19 cellular contexts compared by ENCODE assay signal in the genomic region with DNA sequence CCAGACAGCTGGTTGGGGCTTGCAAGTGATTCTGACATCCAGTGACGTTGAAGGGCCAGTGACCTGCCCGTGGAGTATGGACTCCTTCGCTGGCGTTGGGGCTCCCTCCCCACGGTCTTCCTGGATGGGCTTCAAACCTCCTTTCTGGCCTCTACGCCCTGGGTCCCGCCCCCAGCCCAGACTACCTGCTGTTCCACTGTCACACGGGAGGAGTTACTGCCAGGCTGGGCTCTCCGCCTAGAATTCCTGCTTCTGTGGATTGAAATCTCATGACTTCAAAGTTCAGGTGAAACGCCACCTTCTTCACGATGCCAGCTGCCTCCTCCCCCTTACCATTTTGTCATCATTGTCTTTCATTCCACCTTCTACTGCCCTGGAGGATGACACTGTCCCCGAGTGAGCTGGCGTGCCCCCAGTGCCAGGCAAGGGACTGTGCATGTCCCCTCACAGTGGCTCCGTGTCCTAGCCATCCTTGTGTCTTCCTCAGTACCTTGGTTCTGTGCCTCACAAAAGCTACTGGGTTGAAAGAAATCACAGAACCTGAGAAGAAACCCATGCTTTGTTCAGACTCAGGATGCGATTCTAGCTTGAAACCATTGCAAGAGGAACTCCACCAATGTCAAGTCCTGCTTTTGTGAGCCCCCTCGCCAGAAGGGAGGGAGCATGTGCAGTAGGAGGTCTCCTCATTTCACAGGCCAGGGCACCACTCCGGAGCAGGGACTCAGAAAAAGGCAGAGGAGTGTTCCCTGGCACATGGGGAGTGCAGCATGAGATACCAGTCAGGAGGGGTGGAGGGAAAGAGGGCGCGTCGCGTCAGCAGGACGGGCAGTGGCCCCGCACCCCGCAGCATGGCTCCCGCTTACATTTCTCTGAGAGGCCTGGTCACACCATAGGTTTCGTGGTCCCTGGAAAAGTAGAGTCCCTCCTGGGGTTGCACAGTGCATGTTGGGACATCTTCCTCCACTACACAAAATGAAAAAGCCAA. TPM values are rescaled to one million over a fixed set of nuclear protein-coding genes. Genes with fewer than 3 reads are reported as not detected.
"Had no signal": no experiment of that assay in that cellular context is flagged by ENCODE, and none has a peak within 500 bp of the region (broad histone marks: within the 10 kb centered on the region; RNA-seq: fewer than 3 reads in every experiment).

No MANE protein-coding gene starts in this region.

- H3K4me3 Mint-ChIP-seq: activated CD4-positive, alpha-beta memory T cell treated with anti-CD3 and anti-CD28 coated beads, Interleukin-2, amount 10 ng/mL, durations not matched to agents 7 days and 5 days; activated CD8-positive, alpha-beta memory T cell treated with anti-CD3 and anti-CD28 coated beads, Interleukin-2, amount 10 ng/mL, durations not matched to agents 7 days and 5 days; activated naive CD8-positive, alpha-beta T cell treated with anti-CD3 and anti-CD28 coated beads, Interleukin-2, amount 10 ng/mL, durations not matched to agents 7 days and 5 days; stimulated activated naive CD8-positive, alpha-beta T cell treated with anti-CD3 and anti-CD28 coated beads, Interleukin-15, Interleukin-2, amounts not matched to agents 100 ng/mL and 50 ng/mL, for 24 hours; T-cell had no signal

- H3K79me2 ChIP-seq: hepatocyte had no signal

- DNase-seq: activated B cell treated with CpG ODN at 0.5 μM for 24 hours; activated CD4-positive, alpha-beta memory T cell treated with anti-CD3 and anti-CD28 coated beads, Interleukin-2, amount 10 ng/mL, durations not matched to agents 7 days and 5 days; activated CD4-positive, alpha-beta T cell treated with anti-CD3 and anti-CD28 coated beads for 4 hours; activated CD8-positive, alpha-beta memory T cell treated with anti-CD3 and anti-CD28 coated beads, Interleukin-2, amount 10 ng/mL, durations not matched to agents 7 days and 5 days; activated naive CD4-positive, alpha-beta T cell treated with Interleukin-2 at 50 U/mL for 16 hours; activated naive CD8-positive, alpha-beta T cell treated with anti-CD3 and anti-CD28 coated beads, Interleukin-2, amount 10 ng/mL, durations not matched to agents 7 days and 5 days; amygdala; foreskin keratinocyte; mammary epithelial cell; T-cell; transverse colon had no signal

- H3K36me3 Mint-ChIP-seq: activated CD8-positive, alpha-beta memory T cell treated with anti-CD3 and anti-CD28 coated beads, Interleukin-2, amount 10 ng/mL, durations not matched to agents 7 days and 5 days; activated naive CD8-positive, alpha-beta T cell treated with anti-CD3 and anti-CD28 coated beads, Interleukin-2, amount 10 ng/mL, durations not matched to agents 7 days and 5 days; T-cell had no signal

- H3K9me3 ChIP-seq: left lung, pancreas, suprapubic skin, transverse colon had no signal

- H2AFZ ChIP-seq: hepatocyte had no signal

- H3K27ac Mint-ChIP-seq: activated CD4-positive, alpha-beta memory T cell treated with anti-CD3 and anti-CD28 coated beads, Interleukin-2, amount 10 ng/mL, durations not matched to agents 7 days and 5 days; activated CD8-positive, alpha-beta memory T cell treated with anti-CD3 and anti-CD28 coated beads, Interleukin-2, amount 10 ng/mL, durations not matched to agents 7 days and 5 days; activated T-helper 2 cell treated with anti-CD3 and anti-CD28 coated beads, Interferon-gamma antibody, Interleukin-2, Interleukin-4, amounts not matched to agents 10 μg/mL and 5 μg/mL and 100 μg/mL, durations not matched to agents 14 hours and 24 hours and 36 hours; stimulated activated naive CD8-positive, alpha-beta T cell treated with anti-CD3 and anti-CD28 coated beads, Interleukin-15, Interleukin-2, amounts not matched to agents 100 ng/mL and 50 ng/mL, for 24 hours; T-cell had no signal

- H3K9me3 Mint-ChIP-seq: activated B cell treated with CpG ODN at 0.5 μM for 24 hours; activated CD4-positive, alpha-beta memory T cell treated with anti-CD3 and anti-CD28 coated beads, Interleukin-2, amount 10 ng/mL, durations not matched to agents 7 days and 5 days; activated naive CD8-positive, alpha-beta T cell treated with anti-CD3 and anti-CD28 coated beads, Interleukin-2, amount 10 ng/mL, durations not matched to agents 7 days and 5 days; activated T-helper 2 cell treated with anti-CD3 and anti-CD28 coated beads, Interferon-gamma antibody, Interleukin-2, Interleukin-4, amounts not matched to agents 10 μg/mL and 5 μg/mL and 100 μg/mL, durations not matched to agents 14 hours and 24 hours and 36 hours; stimulated activated naive CD8-positive, alpha-beta T cell treated with anti-CD3 and anti-CD28 coated beads, Interleukin-15, Interleukin-2, amounts not matched to agents 100 ng/mL and 50 ng/mL, for 24 hours; T-cell had no signal

- H3K27me3 Mint-ChIP-seq: activated B cell treated with CpG ODN at 0.5 μM for 24 hours had no signal

- H3K27ac ChIP-seq: foreskin keratinocyte, hepatocyte, left lung, pancreas, suprapubic skin, transverse colon had no signal

- H3K4me2 ChIP-seq: hepatocyte had no signal

- ATAC-seq: activated CD8-positive, alpha-beta memory T cell treated with anti-CD3 and anti-CD28 coated beads, Interleukin-2, amount 10 ng/mL, durations not matched to agents 7 days and 5 days; foreskin keratinocyte; left lung had no signal

- H3K36me3 ChIP-seq: left lung, pancreas, suprapubic skin, transverse colon had no signal

- H3K4me3 ChIP-seq: hepatocyte, left lung, pancreas, suprapubic skin, transverse colon had no signal

- H3K4me1 ChIP-seq: foreskin keratinocyte, left lung, pancreas, suprapubic skin, transverse colon had no signal

- FAIRE-seq: islet of Langerhans, pancreas had no signal

RNA-seq across cellular contexts. Expression of gene IRF4, which starts 11.0 kb away (rescaled TPM):
- total RNA-seq: foreskin keratinocyte, mammary epithelial cell, renal cortical epithelial cell had no signal
- polyA plus RNA-seq: foreskin keratinocyte had no signal
